In the genomic region with DNA sequence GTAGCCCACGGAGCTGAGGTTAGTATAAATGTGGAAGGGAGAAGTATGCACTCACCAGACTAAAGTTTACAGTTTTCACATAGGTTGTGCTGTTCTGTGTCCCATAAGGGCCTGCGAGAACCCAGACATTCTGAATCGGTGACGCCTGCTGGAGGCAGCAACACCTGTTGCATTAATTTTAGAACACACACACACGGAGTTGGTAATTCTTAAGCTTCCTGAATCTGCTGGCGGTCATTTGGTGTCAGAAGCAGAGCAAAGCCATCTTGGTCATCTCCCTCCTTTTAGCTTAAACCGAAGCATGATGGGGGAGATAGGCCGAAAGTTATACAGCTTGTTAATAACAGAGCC, we compare ENCODE assay signal across 8 cellular contexts. TPM values are rescaled to one million over a fixed set of nuclear protein-coding genes. Genes with fewer than 3 reads are reported as not detected.
DNase-seq lines count a peak whose midpoint lies in the region; ATAC-seq and TF ChIP-seq lines count a peak whose summit lies in the region.

No MANE protein-coding gene starts in this region.

- WGBS in iPS DF 6.9 (ENCODE audit: insufficient coverage, insufficient read length): no CpG with 5 or more reads among the region's 8 CpGs
- WGBS in spleen, 5 donors: 1 to 3% (median 2%) methylated on average over 8 of the region's 8 CpGs

- TF ChIP-seq POLR2A in spleen (IDR thresholded peaks at IDR 0.05): no peak

- TF ChIP-seq CTCF in DOHH2 (IDR thresholded peaks at IDR 0.05; ENCODE audit: low read depth, low read length, poor library complexity, severe bottlenecking): peak; percentile 6
- peak in 1 of 11 experiments; percentile 2 for TF ChIP-seq CTCF in spleen (IDR thresholded peaks at IDR 0.05 in 8 of 11, conservative IDR thresholded peaks at IDR 0.05 in 3 of 11)

- H4K20me1 ChIP-seq in DOHH2 (ENCODE audit: control insufficient read depth, insufficient read depth, low read depth, low read length): peaks cover 27% of the 10 kb centered on the region

- intact Hi-C loops in spleen (cut with DNase I; ENCODE audit: low total_unique reads): no loop called here
- intact Hi-C loops in posterior cingulate gyrus (cut with DNase I): loop anchor here (2.0 to 5.0 kb wide), 4 partner anchors 60 to 260 kb away; a partner anchor contains a TSS

- H3K36me3 Mint-ChIP-seq in activated naive CD8-positive, alpha-beta T cell: peaks cover 9% of the 10 kb centered on the region

- H3K9me2 ChIP-seq in DOHH2 (replicated peaks; ENCODE audit: control insufficient read depth, low read length): no peaks in the 10 kb centered on the region

- H3K4me2 ChIP-seq in DOHH2 (ENCODE audit: low read length): peak overlapping the region; percentile 89

- H3K79me2 ChIP-seq in DOHH2 (ENCODE audit: control insufficient read depth, low read length): peaks cover 70% of the 10 kb centered on the region

- DNase-seq in HPDE6-E6E7 (ENCODE audit: extremely low spot score) (peak; percentile 34), iPS DF 6.9 (ENCODE audit: low read depth, low spot score) (no peak), spleen (no peak), dedifferentiated amniotic fluid mesenchymal stem cell (ENCODE audit: extremely low spot score) (no peak), posterior cingulate gyrus (no peak)

- H3K27ac ChIP-seq in DOHH2 (ENCODE audit: low read depth, low read length): peak overlapping the region; percentile 49
- H3K27ac ChIP-seq in iPS DF 6.9 (ENCODE audit: low read length): no peak overlapping the region
- H3K27ac ChIP-seq in spleen: peak overlapping the region; percentile 77 to 93 (median 90)

- H3K4me1 ChIP-seq in DOHH2 (ENCODE audit: control insufficient read depth, low read length) (peaks cover 36% of the 10 kb centered on the region), iPS DF 6.9 (ENCODE audit: control insufficient read depth, insufficient read depth, low read length) (no peaks in the 10 kb centered on the region; the same call in 1 of the 2 replicates), spleen (peaks cover 5 to 57% (median 30%) of the 10 kb centered on the region in 6 donors)

- H3K36me3 ChIP-seq in DOHH2 (ENCODE audit: control insufficient read depth, low read length) (peaks cover 54% of the 10 kb centered on the region), iPS DF 6.9 (ENCODE audit: control insufficient read depth, insufficient read depth, low read length) (peaks cover 3% of the 10 kb centered on the region; the same call in 1 of the 2 replicates), spleen (peaks cover 3 to 38% (median 21%) of the 10 kb centered on the region in 6 donors)

- H3K27me3 ChIP-seq in DOHH2 (ENCODE audit: control insufficient read depth, low read length) (no peaks in the 10 kb centered on the region), iPS DF 6.9 (ENCODE audit: control insufficient read depth, insufficient read depth, low read length) (no peaks in the 10 kb centered on the region), spleen (replicated peaks in 1 of 7) (no peaks in the 10 kb centered on the region)

- H3K4me3 ChIP-seq in DOHH2 (ENCODE audit: low read length) (peak overlapping the region; percentile 93), iPS DF 6.9 (ENCODE audit: low read length) (peak overlapping the region; percentile 93), spleen (peak overlapping the region; percentile 64 to 97 (median 81))

- H3K4me1 Mint-ChIP-seq in activated naive CD8-positive, alpha-beta T cell (ENCODE audit: low read depth): peaks cover 60% of the 10 kb centered on the region

- no peaks in the 10 kb centered on the region for H3K9me3 ChIP-seq in DOHH2 (ENCODE audit: control insufficient read depth, insufficient read depth, low read length)
- no peaks in the 10 kb centered on the region for H3K9me3 ChIP-seq in iPS DF 6.9 (ENCODE audit: control insufficient read depth, insufficient read depth, low read length)
- no peaks in the 10 kb centered on the region for H3K9me3 ChIP-seq in spleen

- ATAC-seq in GM21390 (IDR thresholded peaks at IDR 0.05; ENCODE audit: unreplicated experiment): peak; percentile 18

- H3K27me3 Mint-ChIP-seq in activated naive CD8-positive, alpha-beta T cell: no peaks in the 10 kb centered on the region

- H3K4me3 Mint-ChIP-seq in activated naive CD8-positive, alpha-beta T cell: peak overlapping the region; percentile 99

- H3K27ac Mint-ChIP-seq in activated naive CD8-positive, alpha-beta T cell: peak overlapping the region; percentile 99

- peaks cover 11% of the 10 kb centered on the region; the same call in 1 of the 2 replicates for H3F3A ChIP-seq in DOHH2 (ENCODE audit: control insufficient read depth, insufficient read depth)

- no peaks in the 10 kb centered on the region for H3K9me3 Mint-ChIP-seq in activated naive CD8-positive, alpha-beta T cell (ENCODE audit: low read depth)

RNA-seq across cellular contexts. Expression of a gene that starts 41.1 kb away (rescaled TPM):
- total RNA-seq in spleen: 1 to 10 TPM in 5 of 7 donors, under 1 TPM in 1, not detected in 1; 0.30 to 9.5 (median 1.5) TPM
- under 1 TPM; 0.15 to 0.38 (median 0.22) TPM for polyA plus RNA-seq in spleen

RNA-seq across cellular contexts. Expression of a gene that starts 55.1 kb away (rescaled TPM):
- total RNA-seq in spleen: not detected
- under 1 TPM; 0.02 to 0.03 (median 0.02) TPM for polyA plus RNA-seq in spleen

RNA-seq across cellular contexts. Expression of a gene that starts 58.6 kb away (rescaled TPM):
- total RNA-seq in spleen: 10 to 100 TPM; 10.8 to 14.1 (median 12.8) TPM
- polyA plus RNA-seq in spleen: 1 to 10 TPM; 3.3 to 5.7 (median 4.4) TPM
